8 cellular contexts compared by ENCODE assay signal in the genomic region with DNA sequence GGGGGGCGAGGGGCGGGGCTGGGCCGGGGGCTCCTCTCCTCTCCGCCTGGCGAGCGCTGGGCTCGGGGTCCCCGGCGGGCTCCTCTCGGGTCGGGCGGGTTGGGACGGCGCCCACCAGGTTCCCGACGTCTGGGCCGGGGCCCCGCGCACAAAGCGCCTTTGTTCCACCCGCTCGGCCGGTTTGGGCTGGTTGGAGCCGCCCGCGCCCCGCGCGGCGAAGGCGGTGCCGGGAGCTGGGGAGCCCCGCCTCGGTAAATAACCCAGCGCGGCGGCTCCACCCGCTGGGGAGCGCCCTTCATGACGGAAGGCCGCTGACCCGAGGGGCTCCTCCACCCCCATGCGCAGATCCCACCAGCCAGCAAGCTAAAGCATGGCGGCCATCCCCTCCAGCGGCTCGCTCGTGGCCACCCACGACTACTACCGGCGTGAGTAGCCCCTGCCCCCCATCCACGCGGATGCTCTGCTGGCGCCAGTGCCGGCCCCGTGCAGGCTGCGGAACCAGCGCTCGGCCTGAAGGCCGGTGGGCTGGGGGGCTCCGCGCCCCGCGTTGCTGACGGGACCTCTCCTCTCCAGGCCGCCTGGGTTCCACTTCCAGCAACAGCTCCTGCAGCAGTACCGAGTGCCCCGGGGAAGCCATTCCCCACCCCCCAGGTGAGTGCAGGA. TPM values are rescaled to one million over a fixed set of nuclear protein-coding genes. Genes with fewer than 3 reads are reported as not detected.
DNase-seq lines count a peak whose midpoint lies in the region; ATAC-seq and TF ChIP-seq lines count a peak whose summit lies in the region.

No MANE protein-coding gene starts in this region.

- peaks cover 47% of the 10 kb centered on the region for H4K20me1 ChIP-seq in BLaER1

- DNase-seq in GM19240 (ENCODE audit: insufficient read length, low spot score) (peak; percentile 81), RPMI7951 (ENCODE audit: low read depth) (peak; percentile 71), glutamatergic neuron (peak; percentile 82), omental fat pad (ENCODE audit: low spot score) (no peak), testis (peak; percentile 65)
- DNase-seq in activated naive CD4-positive, alpha-beta T cell treated with anti-CD3 and anti-CD28 coated beads, Interleukin-2, amount 50 U/mL, for 16 hours, result peak; percentile 80

- intact Hi-C loops in testis (cut with DNase I; ENCODE audit: low total_unique reads), result no loop called here

- WGBS in testis, 2 donors, result 1% methylated on average over 43 of the region's 67 CpGs; no CpG with 5 or more reads in 1 of the 2 donors

- H3K36me3 ChIP-seq in BLaER1 (peaks cover 21% of the 10 kb centered on the region), testis (ENCODE audit: low read depth, missing control alignments) (no peaks in the 10 kb centered on the region)

- H3K4me1 ChIP-seq in BLaER1, result peaks cover 64% of the 10 kb centered on the region
- peaks cover 18% of the 10 kb centered on the region for H3K4me1 ChIP-seq in testis

- peaks cover 3% of the 10 kb centered on the region for H3K36me3 Mint-ChIP-seq in glutamatergic neuron (ENCODE audit: unreplicated experiment)

- H3K27ac ChIP-seq in BLaER1, result peak overlapping the region; percentile 90
- H3K27ac ChIP-seq in testis, result peak overlapping the region; percentile 82 to 91

- peak overlapping the region; percentile 78 for H3K4me3 ChIP-seq in BLaER1
- peak overlapping the region; percentile 75 to 90 for H3K4me3 ChIP-seq in testis

- ATAC-seq in HG03442 (IDR thresholded peaks at IDR 0.05; ENCODE audit: unreplicated experiment) (peak; percentile 44), omental fat pad (ENCODE audit: low FRiP score) (peak; percentile 57)

- H3K4me2 ChIP-seq in BLaER1, result peak overlapping the region; percentile 99

- H3K9me3 Mint-ChIP-seq in glutamatergic neuron (ENCODE audit: unreplicated experiment), result peaks cover 14% of the 10 kb centered on the region

- TF ChIP-seq CTCF in glutamatergic neuron (IDR thresholded peaks at IDR 0.05; ENCODE audit: partially characterized antibody, unreplicated experiment) (no peak), omental fat pad (IDR thresholded peaks at IDR 0.05) (no peak), testis (IDR thresholded peaks at IDR 0.05) (no peak)

- peak overlapping the region; percentile 84 for H3K27ac Mint-ChIP-seq in glutamatergic neuron (ENCODE audit: unreplicated experiment)

- H3K4me3 Mint-ChIP-seq in glutamatergic neuron (ENCODE audit: unreplicated experiment), result peak overlapping the region; percentile 91

- peaks cover 5% of the 10 kb centered on the region for H3K4me1 Mint-ChIP-seq in glutamatergic neuron (ENCODE audit: low read depth, unreplicated experiment)

- H3K27me3 Mint-ChIP-seq in glutamatergic neuron (ENCODE audit: unreplicated experiment), result peaks cover 15% of the 10 kb centered on the region

- no peaks in the 10 kb centered on the region for H3K27me3 ChIP-seq in BLaER1
- no peaks in the 10 kb centered on the region for H3K27me3 ChIP-seq in testis

- H3K9me3 ChIP-seq in BLaER1 (peaks cover 11% of the 10 kb centered on the region), testis (no peaks in the 10 kb centered on the region)

- H3K9ac ChIP-seq in BLaER1, result peak overlapping the region; percentile 92

- TF ChIP-seq POLR2A in testis (IDR thresholded peaks at IDR 0.05), result no peak

RNA-seq across cellular contexts. Expression of a gene that starts 0.5 kb away (rescaled TPM):
- 140 and 185 TPM in 2 replicates for total RNA-seq in RPMI7951 (2014; rRNA removed; shearing (Covaris generic))
- 293 TPM for total RNA-seq in glutamatergic neuron (ENCODE audit: unreplicated experiment)
- total RNA-seq in omental fat pad, result 100 to 1,000 TPM in 1 of 4 donors, 10 to 100 TPM in 3; 22.2 to 108 (median 75.8) TPM
- total RNA-seq in testis, result 100 to 1,000 TPM; 431 to 529 TPM
- polyA plus RNA-seq in testis (ENCODE audit: insufficient read depth, low read depth, low replicate concordance), result 207 TPM

RNA-seq across cellular contexts. Expression of a gene that starts 16.1 kb away (rescaled TPM):
- total RNA-seq in RPMI7951 (2014; rRNA removed; shearing (Covaris generic)), result 0.48 TPM in 1 of 2 replicates, not detected in the other
- total RNA-seq in glutamatergic neuron (ENCODE audit: unreplicated experiment) (0.17 TPM), omental fat pad (under 1 TPM in 3 of 4 donors, not detected in 1; 0.12 to 0.63 (median 0.28) TPM), testis (under 1 TPM in 1 of 2 donors, not detected in 1; 0.37 TPM)
- polyA plus RNA-seq in testis (ENCODE audit: insufficient read depth, low read depth, low replicate concordance), result 0.26 TPM

RNA-seq across cellular contexts. Expression of a gene that starts 22.2 kb away (rescaled TPM):
- total RNA-seq in RPMI7951 (2014; rRNA removed; shearing (Covaris generic)), result 14.1 and 17.6 TPM in 2 replicates
- 55.3 TPM for total RNA-seq in glutamatergic neuron (ENCODE audit: unreplicated experiment)
- 1 to 10 TPM in 3 of 4 donors, not detected in 1; 2.1 to 4.7 (median 2.8) TPM for total RNA-seq in omental fat pad
- 10 to 100 TPM in 1 of 2 donors, 1 to 10 TPM in 1; 9.8 to 15.9 TPM for total RNA-seq in testis
- 19.1 TPM for polyA plus RNA-seq in testis (ENCODE audit: insufficient read depth, low read depth, low replicate concordance)

RNA-seq across cellular contexts. Expression of a gene that starts 26.5 kb away (rescaled TPM):
- not detected in 2 replicates for total RNA-seq in RPMI7951 (2014; rRNA removed; shearing (Covaris generic))
- total RNA-seq in glutamatergic neuron (ENCODE audit: unreplicated experiment) (not detected), omental fat pad (not detected), testis (under 1 TPM; 0.19 to 0.24 TPM)
- 0.42 TPM for polyA plus RNA-seq in testis (ENCODE audit: insufficient read depth, low read depth, low replicate concordance)

RNA-seq across cellular contexts. Expression of a gene that starts 32.9 kb away (rescaled TPM):
- 1.8 and 1.9 TPM in 2 replicates for total RNA-seq in RPMI7951 (2014; rRNA removed; shearing (Covaris generic))
- total RNA-seq in glutamatergic neuron (ENCODE audit: unreplicated experiment) (9.3 TPM), omental fat pad (under 1 TPM in 2 of 4 donors, not detected in 2; 0.19 to 0.38 TPM), testis (100 to 1,000 TPM in 1 of 2 donors, 10 to 100 TPM in 1; 85.4 to 121 TPM)
- polyA plus RNA-seq in testis (ENCODE audit: insufficient read depth, low read depth, low replicate concordance), result 147 TPM
